Comparison of ENCODE assay signal across 28 cellular contexts in genomic region chr5:154241021-154241420, GRCh38. TPM values are rescaled to one million over a fixed set of nuclear protein-coding genes. Genes with fewer than 3 reads are reported as not detected.
DNase-seq lines count a peak whose midpoint lies in the region; ATAC-seq, FAIRE-seq and TF ChIP-seq lines count a peak whose summit lies in the region.
"Had no signal": no experiment of that assay in that cellular context is flagged by ENCODE, and none has a peak within 500 bp of the region (broad histone marks: within the 10 kb centered on the region; RNA-seq: fewer than 3 reads in every experiment).

No MANE protein-coding gene starts in this region.

- no peak overlapping the region for H3K4me2 ChIP-seq in mesenchymal stem cell (ENCODE audit: low read length, poor library complexity, severe bottlenecking)
- no peak overlapping the region for H3K4me2 ChIP-seq in trophoblast cell (ENCODE audit: low read length)
- H3K4me2 ChIP-seq: BLaER1 treated with 17β-estradiol and CSF1 and Interleukin-3, amounts not matched to agents 10 nM and 100 nM; PC-9; SK-N-SH had no signal

- H2AK5ac ChIP-seq in mesenchymal stem cell (ENCODE audit: low read length, severe bottlenecking) (no peak overlapping the region), trophoblast cell (ENCODE audit: low read length) (no peak overlapping the region)

- no peak overlapping the region for H2BK12ac ChIP-seq in mesenchymal stem cell (ENCODE audit: low read length in 2 of 2)
- H2BK12ac ChIP-seq in trophoblast cell (ENCODE audit: low read length): no peak overlapping the region

- no peak overlapping the region for H3K4me3 Mint-ChIP-seq in activated CD4-positive, alpha-beta T cell treated with anti-CD3 and anti-CD28 coated beads, Interleukin-2, amount 10 ng/mL, durations not matched to agents 24 days and 14 days
- no peak overlapping the region for H3K4me3 Mint-ChIP-seq in activated naive CD8-positive, alpha-beta T cell treated with anti-CD3 and anti-CD28 coated beads, Interleukin-2, amount 50 U/mL, for 24 hours
- H3K4me3 Mint-ChIP-seq: CD8-positive, alpha-beta memory T cell had no signal

- peaks cover 5% of the 10 kb centered on the region for H3K4me1 ChIP-seq in mesenchymal stem cell (ENCODE audit: control insufficient read depth, insufficient read depth, low read depth, low read length)
- peaks cover 21 to 27% of the 10 kb centered on the region in 2 experiments for H3K4me1 ChIP-seq in trophoblast cell (ENCODE audit: control insufficient read depth in 1 of 2, insufficient read depth in 2 of 2, low read length in 2 of 2)

- H3K27ac Mint-ChIP-seq in activated CD4-positive, alpha-beta T cell treated with anti-CD3 and anti-CD28 coated beads, Interleukin-2, amount 10 ng/mL, durations not matched to agents 24 days and 14 days: no peak overlapping the region
- H3K27ac Mint-ChIP-seq in activated naive CD8-positive, alpha-beta T cell treated with anti-CD3 and anti-CD28 coated beads, Interleukin-2, amount 50 U/mL, for 24 hours: no peak overlapping the region

- H3K4ac ChIP-seq in mesenchymal stem cell (ENCODE audit: low read depth in 1 of 2, low read length in 2 of 2) (no peak overlapping the region), trophoblast cell (ENCODE audit: low read depth, low read length) (no peak overlapping the region)

- ATAC-seq in omental fat pad (ENCODE audit: low FRiP score): no peak
- ATAC-seq in activated naive CD8-positive, alpha-beta T cell treated with anti-CD3 and anti-CD28 coated beads, Interleukin-2, amount 50 U/mL, for 24 hours: no peak
- ATAC-seq: HCT116 had no signal

- H3K27ac ChIP-seq in mesenchymal stem cell (ENCODE audit: low read length, poor library complexity, severe bottlenecking) (no peak overlapping the region), trophoblast cell (ENCODE audit: low read depth, low read length) (peak overlapping the region; percentile 58)
- H3K27ac ChIP-seq: 22Rv1; BLaER1 treated with 17β-estradiol and CSF1 and Interleukin-3, amounts not matched to agents 10 nM and 100 nM; PC-9; RWPE1 had no signal

- H3K79me1 ChIP-seq in mesenchymal stem cell (replicated peaks; ENCODE audit: low read length, poor library complexity, severe bottlenecking): peaks cover 53% of the 10 kb centered on the region
- H3K79me1 ChIP-seq in trophoblast cell (ENCODE audit: low read length): peaks cover 9% of the 10 kb centered on the region

- H2BK5ac ChIP-seq in mesenchymal stem cell (ENCODE audit: low read depth, low read length, poor library complexity, severe bottlenecking) (no peak overlapping the region), trophoblast cell (ENCODE audit: low read depth, low read length, poor library complexity) (no peak overlapping the region)

- no peak overlapping the region for H2BK15ac ChIP-seq in mesenchymal stem cell (ENCODE audit: low read depth, poor library complexity, severe bottlenecking)

- H3K27me3 Mint-ChIP-seq in activated CD4-positive, alpha-beta T cell treated with anti-CD3 and anti-CD28 coated beads, Interleukin-2, amount 10 ng/mL, durations not matched to agents 24 days and 14 days: no peaks in the 10 kb centered on the region
- H3K27me3 Mint-ChIP-seq in activated naive CD8-positive, alpha-beta T cell treated with anti-CD3 and anti-CD28 coated beads, Interleukin-2, amount 50 U/mL, for 24 hours: no peaks in the 10 kb centered on the region
- H3K27me3 Mint-ChIP-seq: CD8-positive, alpha-beta memory T cell had no signal

- H4K12ac ChIP-seq in trophoblast cell (ENCODE audit: low read depth, low read length): no peak overlapping the region

- no peak overlapping the region for H2AFZ ChIP-seq in mesenchymal stem cell (ENCODE audit: low read depth, low read length)
- no peak overlapping the region for H2AFZ ChIP-seq in trophoblast cell (ENCODE audit: insufficient read depth, low read length, poor library complexity)
- H2AFZ ChIP-seq: PC-9 had no signal

- DNase-seq in activated CD4-positive, alpha-beta T cell treated with anti-CD3 and anti-CD28 coated beads, Interleukin-2, amount 10 ng/mL, durations not matched to agents 24 days and 14 days: peak; percentile 34
- no peak for DNase-seq in activated CD4-positive, alpha-beta T cell treated with anti-CD3 and anti-CD28 coated beads, Interleukin-2, amount 50 U/mL, for 4 hours
- no peak for DNase-seq in mesenchymal stem cell
- peak in 1 of 2 donors; percentile 67 for DNase-seq in trophoblast cell
- DNase-seq in HTR-8/SVneo (ENCODE audit: insufficient read length, low spot score): no peak
- DNase-seq in NCI-H1105 (lab: John Stamatoyannopoulos, UW): no peak
- no peak for DNase-seq in omental fat pad (ENCODE audit: low spot score)
- no peak for DNase-seq in activated naive CD8-positive, alpha-beta T cell treated with anti-CD3 and anti-CD28 coated beads, Interleukin-2, amount 50 U/mL, for 24 hours
- DNase-seq: ACHN; Calu3; CD8-positive, alpha-beta memory T cell; DMS153; GOT3; Karpas-422; NCI-H1417 treated with DMSO at 0.1 percent for 48 hours; NCI-H187; NCI-H2107; NCI-H446 treated with DMSO at 0.1 percent for 48 hours; NCI-H69; PC-9; SIG-M5; SK-N-SH had no signal

- H4K8ac ChIP-seq in mesenchymal stem cell (ENCODE audit: low read length) (no peak overlapping the region), trophoblast cell (ENCODE audit: low read depth, low read length) (no peak overlapping the region)

- TF ChIP-seq CTCF in omental fat pad (IDR thresholded peaks at IDR 0.05): no peak

- peak overlapping the region in 1 of 2 experiments; percentile 9 for H3K18ac ChIP-seq in mesenchymal stem cell (ENCODE audit: low read depth in 1 of 2, low read length in 2 of 2)
- no peak overlapping the region for H3K18ac ChIP-seq in trophoblast cell (ENCODE audit: low read length)

- peaks cover 3% of the 10 kb centered on the region for H3K79me2 ChIP-seq in trophoblast cell (ENCODE audit: control insufficient read depth, insufficient read depth, low read length, poor library complexity)

- H3K4me3 ChIP-seq in mesenchymal stem cell (ENCODE audit: insufficient read depth in 1 of 2, low read depth in 1 of 2, low read length in 2 of 2) (no peak overlapping the region), trophoblast cell (ENCODE audit: low read depth, low read length) (no peak overlapping the region)
- H3K4me3 ChIP-seq: BLaER1 treated with 17β-estradiol and CSF1 and Interleukin-3, amounts not matched to agents 10 nM and 100 nM; PC-9 had no signal

- H3K27me3 ChIP-seq in mesenchymal stem cell (ENCODE audit: control insufficient read depth in 1 of 2, insufficient read depth in 1 of 2, low read length in 2 of 2) (no peaks in the 10 kb centered on the region), trophoblast cell (ENCODE audit: insufficient read depth, low read length) (no peaks in the 10 kb centered on the region)
- H3K27me3 ChIP-seq: BLaER1 treated with 17β-estradiol and CSF1 and Interleukin-3, amounts not matched to agents 10 nM and 100 nM had no signal

- no peak overlapping the region for H3K9ac ChIP-seq in mesenchymal stem cell (ENCODE audit: low read length)
- no peak overlapping the region for H3K9ac ChIP-seq in trophoblast cell (ENCODE audit: low read length)
- H3K9ac ChIP-seq: BLaER1 treated with 17β-estradiol and CSF1 and Interleukin-3, amounts not matched to agents 10 nM and 100 nM; SK-N-SH had no signal

- 79% methylated on average over 3 of the region's 4 CpGs for WGBS in mesenchymal stem cell
- no CpG with 5 or more reads among the region's 4 CpGs for WGBS in trophoblast cell (ENCODE audit: extremely low coverage, insufficient coverage, insufficient read length)

- H3K36me3 ChIP-seq in mesenchymal stem cell (ENCODE audit: control insufficient read depth in 1 of 2, insufficient read depth in 2 of 2, low read depth in 1 of 2, low read length in 2 of 2): no peaks in the 10 kb centered on the region
- peaks cover 0 to 3% of the 10 kb centered on the region in 2 experiments for H3K36me3 ChIP-seq in trophoblast cell (ENCODE audit: control insufficient read depth in 1 of 2, insufficient read depth in 2 of 2, low read length in 2 of 2)
- H3K36me3 ChIP-seq: BLaER1 treated with 17β-estradiol and CSF1 and Interleukin-3, amounts not matched to agents 10 nM and 100 nM had no signal

- H3K36me3 Mint-ChIP-seq in activated CD4-positive, alpha-beta T cell treated with anti-CD3 and anti-CD28 coated beads, Interleukin-2, amount 10 ng/mL, durations not matched to agents 24 days and 14 days (ENCODE audit: low read depth): peaks cover 4% of the 10 kb centered on the region
- no peaks in the 10 kb centered on the region for H3K36me3 Mint-ChIP-seq in activated naive CD8-positive, alpha-beta T cell treated with anti-CD3 and anti-CD28 coated beads, Interleukin-2, amount 50 U/mL, for 24 hours (ENCODE audit: low read depth)

- FAIRE-seq in HTR-8/SVneo (lab: Jason Lieb, UNC): no peak
- FAIRE-seq: GM12892, GM18507 had no signal

- H3K14ac ChIP-seq in mesenchymal stem cell (ENCODE audit: low read length in 2 of 2): no peak overlapping the region
- no peak overlapping the region for H3K14ac ChIP-seq in trophoblast cell (ENCODE audit: low read length)

- H3K4me1 Mint-ChIP-seq in activated CD4-positive, alpha-beta T cell treated with anti-CD3 and anti-CD28 coated beads, Interleukin-2, amount 10 ng/mL, durations not matched to agents 24 days and 14 days: peaks cover 50% of the 10 kb centered on the region
- H3K4me1 Mint-ChIP-seq in activated naive CD8-positive, alpha-beta T cell treated with anti-CD3 and anti-CD28 coated beads, Interleukin-2, amount 50 U/mL, for 24 hours: peaks cover 44% of the 10 kb centered on the region

- H3K9me3 ChIP-seq in mesenchymal stem cell (ENCODE audit: control insufficient read depth, low read length) (no peaks in the 10 kb centered on the region), trophoblast cell (ENCODE audit: insufficient read depth, low read depth, low read length) (no peaks in the 10 kb centered on the region)
- H3K9me3 ChIP-seq: BLaER1 treated with 17β-estradiol and CSF1 and Interleukin-3, amounts not matched to agents 10 nM and 100 nM; SK-N-SH had no signal

- H3K23ac ChIP-seq in mesenchymal stem cell (ENCODE audit: low read length in 2 of 2) (no peak overlapping the region), trophoblast cell (ENCODE audit: low read length) (no peak overlapping the region)

- H2BK120ac ChIP-seq in mesenchymal stem cell (ENCODE audit: low read depth, low read length): peak overlapping the region; percentile 19
- H2BK120ac ChIP-seq in trophoblast cell (ENCODE audit: insufficient read depth, low read length, poor library complexity): no peak overlapping the region

- H3K9me3 Mint-ChIP-seq in activated CD4-positive, alpha-beta T cell treated with anti-CD3 and anti-CD28 coated beads, Interleukin-2, amount 10 ng/mL, durations not matched to agents 24 days and 14 days: no peaks in the 10 kb centered on the region
- H3K9me3 Mint-ChIP-seq in activated naive CD8-positive, alpha-beta T cell treated with anti-CD3 and anti-CD28 coated beads, Interleukin-2, amount 50 U/mL, for 24 hours: no peaks in the 10 kb centered on the region
- H3K9me3 Mint-ChIP-seq: CD8-positive, alpha-beta memory T cell had no signal

- H4K91ac ChIP-seq in mesenchymal stem cell (ENCODE audit: low read length) (no peak overlapping the region), trophoblast cell (ENCODE audit: low read depth, low read length) (peak overlapping the region; percentile 13)

- intact Hi-C loops in activated CD4-positive, alpha-beta T cell treated with anti-CD3 and anti-CD28 coated beads, Interleukin-2, amount 10 ng/mL, durations not matched to agents 24 days and 14 days (cut with micrococcal nuclease): no loop called here

RNA-seq across cellular contexts. Expression of gene GALNT10, which starts 50.5 kb away (rescaled TPM):
- total RNA-seq in activated CD4-positive, alpha-beta T cell treated with anti-CD3 and anti-CD28 coated beads, Interleukin-2, amount 10 ng/mL, durations not matched to agents 24 days and 14 days: 42.7 and 50.7 TPM in 2 replicates
- polyA plus RNA-seq in mesenchymal stem cell (2013, experiment 1 of 2): 86.0 TPM
- polyA plus RNA-seq in mesenchymal stem cell (2013, experiment 2 of 2): 85.7 TPM
- 135 and 140 TPM in 2 replicates for polyA plus RNA-seq in trophoblast cell (2013)
- total RNA-seq in omental fat pad: 10 to 100 TPM; 21.3 to 49.7 (median 27.2) TPM
